In genomic region chr17:17342242-17342945, GRCh38 we compare ENCODE assay signal across 20 cellular contexts. TPM values are rescaled to one million over a fixed set of nuclear protein-coding genes. Genes with fewer than 3 reads are reported as not detected.
DNase-seq lines count a peak whose midpoint lies in the region; ATAC-seq and TF ChIP-seq lines count a peak whose summit lies in the region.
"Had no signal": no experiment of that assay in that cellular context is flagged by ENCODE, and none has a peak within 500 bp of the region (broad histone marks: within the 10 kb centered on the region; RNA-seq: fewer than 3 reads in every experiment).

No MANE protein-coding gene starts in this region.

- H3K23ac ChIP-seq in mesendoderm (ENCODE audit: low read length) = no peak overlapping the region

- H3K9me3 ChIP-seq in right lobe of liver = no peaks in the 10 kb centered on the region
- H3K9me3 ChIP-seq in suprapubic skin = no peaks in the 10 kb centered on the region
- H3K9me3 ChIP-seq: A549 had no signal

- no peak overlapping the region for H2BK15ac ChIP-seq in mesendoderm (replicated peaks; ENCODE audit: low read depth)

- no peak overlapping the region for H2BK5ac ChIP-seq in mesendoderm (ENCODE audit: low read length)

- H3K27ac ChIP-seq in right lobe of liver = no peak overlapping the region
- H3K27ac ChIP-seq in suprapubic skin = no peak overlapping the region
- no peak overlapping the region for H3K27ac ChIP-seq in mesendoderm (ENCODE audit: low read depth, low read length)
- H3K27ac ChIP-seq: A549, C4-2B had no signal

- H3K79me1 ChIP-seq in mesendoderm (ENCODE audit: low read length) = no peaks in the 10 kb centered on the region

- H2AK5ac ChIP-seq in mesendoderm (ENCODE audit: low read length) = no peak overlapping the region

- no peak overlapping the region for H3K4me2 ChIP-seq in mesendoderm (ENCODE audit: low read length)
- H3K4me2 ChIP-seq: A549 had no signal

- DNase-seq in activated naive CD8-positive, alpha-beta T cell treated with anti-CD3 and anti-CD28 coated beads, Interleukin-2, amount 10 ng/mL, durations not matched to agents 7 days and 5 days = peak; percentile 10
- DNase-seq in activated naive CD8-positive, alpha-beta T cell treated with anti-CD3 and anti-CD28 coated beads, Interleukin-2, amount 50 U/mL, for 24 hours = no peak
- DNase-seq in chondrocyte (ENCODE audit: low spot score) (peak; percentile 29), right lobe of liver (peak in 2 of 3 donors; percentile 11 to 17), suprapubic skin (ENCODE audit: low spot score in 2 of 2) (peak; percentile 50 to 52), NAMALWA (ENCODE audit: low spot score) (no peak), occipital lobe (lab: John Stamatoyannopoulos, UW) (no peak), mesendoderm (no peak)
- DNase-seq: DMS153; KBM-7; NCI-H1092; NCI-H2107; NCI-H226; NCI-H526; NK-92 treated with Interleukin-12 subunit alpha and Interleukin-12 subunit beta, amount 100 ng/mL, for 24 hours; OCI-M1; RPMI8226 had no signal

- no peak overlapping the region for H4K8ac ChIP-seq in mesendoderm (ENCODE audit: low read depth, low read length)

- no peak for TF ChIP-seq EP300 in suprapubic skin (IDR thresholded peaks at IDR 0.05)

- H3K18ac ChIP-seq in mesendoderm (ENCODE audit: low read length) = no peak overlapping the region

- POLR2A ChIA-PET in activated naive CD8-positive, alpha-beta T cell treated with anti-CD3 and anti-CD28 coated beads, Interleukin-2, amount 10 ng/mL, durations not matched to agents 7 days and 5 days (lab: Charles Lee) = no interaction called here

- no peak overlapping the region for H3K4ac ChIP-seq in mesendoderm (ENCODE audit: low read depth, low read length)

- no peak overlapping the region for H3K9ac ChIP-seq in mesendoderm (ENCODE audit: low read length)

- H3K4me1 Mint-ChIP-seq in activated naive CD8-positive, alpha-beta T cell treated with anti-CD3 and anti-CD28 coated beads, Interleukin-2, amount 10 ng/mL, durations not matched to agents 7 days and 5 days = no peaks in the 10 kb centered on the region
- H3K4me1 Mint-ChIP-seq in activated naive CD8-positive, alpha-beta T cell treated with anti-CD3 and anti-CD28 coated beads, Interleukin-2, amount 50 U/mL, for 24 hours = no peaks in the 10 kb centered on the region
- no peaks in the 10 kb centered on the region for H3K4me1 Mint-ChIP-seq in chondrocyte (ENCODE audit: low read depth)

- no peak overlapping the region for H3K4me3 ChIP-seq in right lobe of liver
- no peak overlapping the region for H3K4me3 ChIP-seq in suprapubic skin
- no peak overlapping the region for H3K4me3 ChIP-seq in mesendoderm (ENCODE audit: low read length)
- H3K4me3 ChIP-seq: A549, GM12878 had no signal

- H3K79me2 ChIP-seq in mesendoderm (ENCODE audit: control insufficient read depth, insufficient read depth, low read length) = no peaks in the 10 kb centered on the region

- H3K36me3 ChIP-seq in right lobe of liver (no peaks in the 10 kb centered on the region), suprapubic skin (no peaks in the 10 kb centered on the region), mesendoderm (ENCODE audit: control insufficient read depth, insufficient read depth, low read length) (no peaks in the 10 kb centered on the region)

- TF ChIP-seq CTCF in chondrocyte (IDR thresholded peaks at IDR 0.05) (no peak), right lobe of liver (IDR thresholded peaks at IDR 0.05) (no peak), suprapubic skin (IDR thresholded peaks at IDR 0.05) (no peak)

- H3K56ac ChIP-seq in mesendoderm (ENCODE audit: low read length) = no peak overlapping the region

- TF ChIP-seq POLR2A in right lobe of liver (IDR thresholded peaks at IDR 0.05) (no peak), suprapubic skin (IDR thresholded peaks at IDR 0.05) (no peak)

- no peak overlapping the region for H2BK120ac ChIP-seq in mesendoderm (ENCODE audit: low read depth, low read length)

- intact Hi-C loops in right lobe of liver (cut with DNase I) = no loop called here

- H3K36me3 Mint-ChIP-seq in activated naive CD8-positive, alpha-beta T cell treated with anti-CD3 and anti-CD28 coated beads, Interleukin-2, amount 10 ng/mL, durations not matched to agents 7 days and 5 days = no peaks in the 10 kb centered on the region
- no peaks in the 10 kb centered on the region for H3K36me3 Mint-ChIP-seq in activated naive CD8-positive, alpha-beta T cell treated with anti-CD3 and anti-CD28 coated beads, Interleukin-2, amount 50 U/mL, for 24 hours (ENCODE audit: low read depth)
- H3K36me3 Mint-ChIP-seq in chondrocyte (ENCODE audit: low read depth) = peaks cover 2% of the 10 kb centered on the region

- 86% methylated on average over 17 of the region's 17 CpGs for WGBS in right lobe of liver (ENCODE audit: insufficient coverage, low coverage, low lambda C conversion rate, missing lambda C conversion rate)
- WGBS in suprapubic skin = 87% methylated on average over 17 of the region's 17 CpGs
- WGBS in mesendoderm (ENCODE audit: extremely low coverage, insufficient coverage, low lambda C conversion rate) = no CpG with 5 or more reads among the region's 17 CpGs

- no peaks in the 10 kb centered on the region for H3K4me1 ChIP-seq in right lobe of liver
- no peaks in the 10 kb centered on the region for H3K4me1 ChIP-seq in suprapubic skin
- no peaks in the 10 kb centered on the region for H3K4me1 ChIP-seq in mesendoderm (ENCODE audit: control insufficient read depth, low read depth, low read length)
- H3K4me1 ChIP-seq: A549 had no signal

- H3K27ac Mint-ChIP-seq in activated naive CD8-positive, alpha-beta T cell treated with anti-CD3 and anti-CD28 coated beads, Interleukin-2, amount 10 ng/mL, durations not matched to agents 7 days and 5 days = no peak overlapping the region
- no peak overlapping the region for H3K27ac Mint-ChIP-seq in activated naive CD8-positive, alpha-beta T cell treated with anti-CD3 and anti-CD28 coated beads, Interleukin-2, amount 50 U/mL, for 24 hours
- H3K27ac Mint-ChIP-seq in chondrocyte (ENCODE audit: unreplicated experiment) = no peak overlapping the region

- H3K27me3 ChIP-seq in right lobe of liver = no peaks in the 10 kb centered on the region
- no peaks in the 10 kb centered on the region for H3K27me3 ChIP-seq in suprapubic skin
- H3K27me3 ChIP-seq in mesendoderm (ENCODE audit: insufficient read depth, low read length, poor library complexity) = no peaks in the 10 kb centered on the region

- no peak for ATAC-seq in activated naive CD8-positive, alpha-beta T cell treated with anti-CD3 and anti-CD28 coated beads, Interleukin-2, amount 10 ng/mL, durations not matched to agents 7 days and 5 days (ENCODE audit: low read depth)
- no peak for ATAC-seq in activated naive CD8-positive, alpha-beta T cell treated with anti-CD3 and anti-CD28 coated beads, Interleukin-2, amount 50 U/mL, for 24 hours
- ATAC-seq in right lobe of liver = no peak
- ATAC-seq: GM12878 had no signal

- no peaks in the 10 kb centered on the region for H3K9me3 Mint-ChIP-seq in activated naive CD8-positive, alpha-beta T cell treated with anti-CD3 and anti-CD28 coated beads, Interleukin-2, amount 10 ng/mL, durations not matched to agents 7 days and 5 days
- no peaks in the 10 kb centered on the region for H3K9me3 Mint-ChIP-seq in activated naive CD8-positive, alpha-beta T cell treated with anti-CD3 and anti-CD28 coated beads, Interleukin-2, amount 50 U/mL, for 24 hours
- peaks cover 3% of the 10 kb centered on the region for H3K9me3 Mint-ChIP-seq in chondrocyte (ENCODE audit: low read depth)

- peaks cover 2% of the 10 kb centered on the region for H3K27me3 Mint-ChIP-seq in activated naive CD8-positive, alpha-beta T cell treated with anti-CD3 and anti-CD28 coated beads, Interleukin-2, amount 10 ng/mL, durations not matched to agents 7 days and 5 days
- H3K27me3 Mint-ChIP-seq in activated naive CD8-positive, alpha-beta T cell treated with anti-CD3 and anti-CD28 coated beads, Interleukin-2, amount 50 U/mL, for 24 hours = no peaks in the 10 kb centered on the region
- no peaks in the 10 kb centered on the region for H3K27me3 Mint-ChIP-seq in chondrocyte (ENCODE audit: low read depth)

- H4K5ac ChIP-seq in mesendoderm (ENCODE audit: low read length) = no peak overlapping the region

- H3K4me3 Mint-ChIP-seq in activated naive CD8-positive, alpha-beta T cell treated with anti-CD3 and anti-CD28 coated beads, Interleukin-2, amount 10 ng/mL, durations not matched to agents 7 days and 5 days = no peak overlapping the region
- no peak overlapping the region for H3K4me3 Mint-ChIP-seq in activated naive CD8-positive, alpha-beta T cell treated with anti-CD3 and anti-CD28 coated beads, Interleukin-2, amount 50 U/mL, for 24 hours
- H3K4me3 Mint-ChIP-seq in chondrocyte (ENCODE audit: unreplicated experiment) = no peak overlapping the region

RNA-seq across cellular contexts. Expression of gene NT5M, which starts 39.2 kb away (rescaled TPM):
- 10 to 100 TPM in 1 of 2 experiments, 1 to 10 TPM in 1; 7.4 to 10.2 TPM for total RNA-seq in activated naive CD8-positive, alpha-beta T cell treated with anti-CD3 and anti-CD28 coated beads, Interleukin-2, amount 10 ng/mL, durations not matched to agents 7 days and 5 days
- total RNA-seq in chondrocyte (3.5 to 4.0 TPM (median 4.0 TPM) in 3 replicates), right lobe of liver (1 to 10 TPM in 2 of 6 experiments, under 1 TPM in 4; 0.51 to 3.0 (median 0.87) TPM), suprapubic skin (1 to 10 TPM; 1.2 to 4.6 (median 1.9) TPM), occipital lobe (5.6 TPM)
- polyA plus RNA-seq in mesendoderm (2013, experiment 1 of 2) = 2.0 TPM
- polyA plus RNA-seq in mesendoderm (2013, experiment 2 of 2) = 2.2 TPM

Comparison
In these comparisons a context has a peak if more than half of its experiments do, and no peak if none do; other contexts are left out.
1. DNase-seq: peak in activated naive CD8-positive, alpha-beta T cell treated with anti-CD3 and anti-CD28 coated beads, Interleukin-2, amount 10 ng/mL, durations not matched to agents 7 days and 5 days (single experiment), chondrocyte (single experiment), right lobe of liver (2 of 3) and suprapubic skin (2 of 2); none in activated naive CD8-positive, alpha-beta T cell treated with anti-CD3 and anti-CD28 coated beads, Interleukin-2, amount 50 U/mL, for 24 hours (single experiment), NAMALWA (single experiment), occipital lobe (single experiment) and mesendoderm (single experiment).